In the genomic region with DNA sequence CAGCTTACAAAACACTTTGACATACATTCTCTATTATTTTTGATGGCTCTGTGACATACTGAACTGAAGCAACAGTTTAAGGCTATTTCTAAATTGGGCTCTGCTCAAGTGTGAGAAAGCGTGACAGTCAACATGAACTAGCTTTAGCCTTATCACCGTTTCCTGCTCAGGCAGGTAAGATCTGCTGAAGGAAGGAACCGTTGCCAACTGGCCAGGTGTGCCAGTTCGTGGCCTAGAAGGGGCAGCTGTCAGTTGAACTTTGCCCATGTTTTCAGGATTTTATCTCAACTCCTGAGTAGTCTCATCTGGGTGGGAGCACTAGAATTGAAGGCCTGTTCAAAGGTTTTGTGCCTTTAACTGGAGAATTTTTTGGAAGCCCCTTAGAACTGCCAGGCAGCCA, we compare ENCODE assay signal across 10 cellular contexts.
DNase-seq lines count a peak whose midpoint lies in the region; ATAC-seq and TF ChIP-seq lines count a peak whose summit lies in the region.
"Had no signal": no experiment of that assay in that cellular context is flagged by ENCODE, and none has a peak within 500 bp of the region (broad histone marks: within the 10 kb centered on the region; RNA-seq: fewer than 3 reads in every experiment).

No MANE protein-coding gene starts in this region.

- H3K4me1 Mint-ChIP-seq in stimulated activated naive CD8-positive, alpha-beta T cell treated with anti-CD3 and anti-CD28 coated beads, Interleukin-15, Interleukin-2, amounts not matched to agents 100 ng/mL and 50 ng/mL, for 24 hours (ENCODE audit: low read depth), result peaks cover 95% of the 10 kb centered on the region
- peaks cover 86% of the 10 kb centered on the region for H3K4me1 Mint-ChIP-seq in stimulated activated naive CD8-positive, alpha-beta T cell treated with anti-CD3 and anti-CD28 coated beads, Interleukin-15, amount 100 ng/mL, for 72 hours

- TF ChIP-seq CTCF in OCI-LY7 (conservative IDR thresholded peaks at IDR 0.05; ENCODE audit: low read length), result no peak

- H3K36me3 Mint-ChIP-seq in stimulated activated naive CD8-positive, alpha-beta T cell treated with anti-CD3 and anti-CD28 coated beads, Interleukin-15, Interleukin-2, amounts not matched to agents 100 ng/mL and 50 ng/mL, for 24 hours (ENCODE audit: low read depth), result peaks cover 10% of the 10 kb centered on the region

- intact Hi-C loops in OCI-LY7 (cut with micrococcal nuclease; ENCODE audit: unreplicated experiment), result loop anchor here (1.0 to 5.0 kb wide), 3 partner anchors 24 to 147 kb away; no protein-coding TSS in a partner anchor
- intact Hi-C loops in left colon (cut with DNase I, micrococcal nuclease), result no loop called here

- no peak overlapping the region for H3K4me3 Mint-ChIP-seq in stimulated activated naive CD8-positive, alpha-beta T cell treated with anti-CD3 and anti-CD28 coated beads, Interleukin-15, Interleukin-2, amounts not matched to agents 100 ng/mL and 50 ng/mL, for 24 hours
- H3K4me3 Mint-ChIP-seq in stimulated activated naive CD8-positive, alpha-beta T cell treated with anti-CD3 and anti-CD28 coated beads, Interleukin-15, amount 100 ng/mL, for 72 hours, result peak overlapping the region in 1 of 2 donors; percentile 0
- H3K4me3 Mint-ChIP-seq: activated CD8-positive, alpha-beta memory T cell treated with anti-CD3 and anti-CD28 coated beads, Interleukin-2, amount 10 ng/mL, durations not matched to agents 7 days and 5 days had no signal

- H3K27ac ChIP-seq in OCI-LY7 (ENCODE audit: low read depth, low read length, poor library complexity, severe bottlenecking) (peak overlapping the region; percentile 91), SJCRH30 (no peak overlapping the region)

- DNase-seq in stimulated activated naive CD8-positive, alpha-beta T cell treated with anti-CD3 and anti-CD28 coated beads, Interleukin-15, amount 100 ng/mL, for 72 hours, result no peak
- DNase-seq in OCI-LY7 (ENCODE audit: low spot score), result peak; percentile 90
- DNase-seq in left colon, result peak; percentile 80 to 88
- DNase-seq in SJCRH30, result no peak
- DNase-seq in NCI-H1436 (lab: John Stamatoyannopoulos, UW), result no peak
- DNase-seq: activated CD8-positive, alpha-beta memory T cell treated with anti-CD3 and anti-CD28 coated beads, Interleukin-2, amount 10 ng/mL, durations not matched to agents 7 days and 5 days had no signal

- H3K79me2 ChIP-seq in OCI-LY7 (ENCODE audit: insufficient read depth, low read depth, low read length), result peaks cover 31% of the 10 kb centered on the region; the same call in 1 of the 2 replicates

- H3K27ac Mint-ChIP-seq in stimulated activated naive CD8-positive, alpha-beta T cell treated with anti-CD3 and anti-CD28 coated beads, Interleukin-15, Interleukin-2, amounts not matched to agents 100 ng/mL and 50 ng/mL, for 24 hours, result peak overlapping the region; percentile 74
- no peak overlapping the region for H3K27ac Mint-ChIP-seq in stimulated activated naive CD8-positive, alpha-beta T cell treated with anti-CD3 and anti-CD28 coated beads, Interleukin-15, amount 100 ng/mL, for 72 hours
- H3K27ac Mint-ChIP-seq: activated CD8-positive, alpha-beta memory T cell treated with anti-CD3 and anti-CD28 coated beads, Interleukin-2, amount 10 ng/mL, durations not matched to agents 7 days and 5 days had no signal

- no TSS peak for BruUV-seq in OCI-LY7 (replicated peaks; lab: Mats Ljungman, UMichigan)

- ATAC-seq in stimulated activated naive CD8-positive, alpha-beta T cell treated with anti-CD3 and anti-CD28 coated beads, Interleukin-15, amount 100 ng/mL, for 72 hours, result no peak
- ATAC-seq in left colon, result peak; percentile 77
- ATAC-seq in GM21786 (IDR thresholded peaks at IDR 0.05; ENCODE audit: unreplicated experiment), result no peak
- no peak for ATAC-seq in HG02973 (IDR thresholded peaks at IDR 0.05; ENCODE audit: unreplicated experiment)
- ATAC-seq: activated CD8-positive, alpha-beta memory T cell treated with anti-CD3 and anti-CD28 coated beads, Interleukin-2, amount 10 ng/mL, durations not matched to agents 7 days and 5 days had no signal

- H3K27me3 Mint-ChIP-seq in stimulated activated naive CD8-positive, alpha-beta T cell treated with anti-CD3 and anti-CD28 coated beads, Interleukin-15, Interleukin-2, amounts not matched to agents 100 ng/mL and 50 ng/mL, for 24 hours, result no peaks in the 10 kb centered on the region
- H3K27me3 Mint-ChIP-seq in stimulated activated naive CD8-positive, alpha-beta T cell treated with anti-CD3 and anti-CD28 coated beads, Interleukin-15, amount 100 ng/mL, for 72 hours, result no peaks in the 10 kb centered on the region
- H3K27me3 Mint-ChIP-seq: activated CD8-positive, alpha-beta memory T cell treated with anti-CD3 and anti-CD28 coated beads, Interleukin-2, amount 10 ng/mL, durations not matched to agents 7 days and 5 days had no signal

- H3K9me3 ChIP-seq in OCI-LY7 (ENCODE audit: low read length), result no peaks in the 10 kb centered on the region
- no peaks in the 10 kb centered on the region for H3K9me3 ChIP-seq in SJCRH30 (replicated peaks)

- H3K9me2 ChIP-seq in OCI-LY7 (ENCODE audit: insufficient read depth, low read length), result no peaks in the 10 kb centered on the region

- H4K20me1 ChIP-seq in OCI-LY7 (ENCODE audit: insufficient read depth, low read length), result no peaks in the 10 kb centered on the region

- H3K27me3 ChIP-seq in SJCRH30, result no peaks in the 10 kb centered on the region

- H3K4me1 ChIP-seq in OCI-LY7 (ENCODE audit: insufficient read depth, low read length, poor library complexity, severe bottlenecking) (peaks cover 100% of the 10 kb centered on the region), SJCRH30 (no peaks in the 10 kb centered on the region)

- H3K9me3 Mint-ChIP-seq in stimulated activated naive CD8-positive, alpha-beta T cell treated with anti-CD3 and anti-CD28 coated beads, Interleukin-15, Interleukin-2, amounts not matched to agents 100 ng/mL and 50 ng/mL, for 24 hours, result no peaks in the 10 kb centered on the region
- peaks cover 0 to 5% of the 10 kb centered on the region in 2 donors for H3K9me3 Mint-ChIP-seq in stimulated activated naive CD8-positive, alpha-beta T cell treated with anti-CD3 and anti-CD28 coated beads, Interleukin-15, amount 100 ng/mL, for 72 hours

- peak overlapping the region; percentile 78 for H3K4me2 ChIP-seq in OCI-LY7 (ENCODE audit: low read length)

- peaks cover 6% of the 10 kb centered on the region; the same call in 1 of the 2 replicates for H3K36me3 ChIP-seq in OCI-LY7 (ENCODE audit: insufficient read depth, low read length)
- no peaks in the 10 kb centered on the region for H3K36me3 ChIP-seq in SJCRH30

- no peak overlapping the region for H2AFZ ChIP-seq in OCI-LY7 (ENCODE audit: low read length)

- POLR2A ChIA-PET in OCI-LY7 (lab: Charles Lee), result interaction anchor here (0.6 to 9.8 kb wide), 6 partner anchors 20 to 256 kb away, joined by 3 to 201 read pairs (median 16); a partner anchor contains a TSS

- peak overlapping the region; percentile 62 for H3K4me3 ChIP-seq in OCI-LY7 (ENCODE audit: low read depth, low read length, poor library complexity, severe bottlenecking)
- no peak overlapping the region for H3K4me3 ChIP-seq in SJCRH30
- H3K4me3 ChIP-seq: coronary artery had no signal

- CTCF ChIA-PET in OCI-LY7 (lab: Charles Lee; ENCODE audit: unreplicated experiment), result interaction anchor here (0.6 kb wide), 1 partner anchor 590 kb away, joined by 3 read pairs; no protein-coding TSS in a partner anchor

Comparison
In these comparisons a context has a peak if more than half of its experiments do, and no peak if none do; other contexts are left out.
1. DNase-seq: peak in OCI-LY7 (single experiment) and left colon (2 of 2); none in stimulated activated naive CD8-positive, alpha-beta T cell treated with anti-CD3 and anti-CD28 coated beads, Interleukin-15, amount 100 ng/mL, for 72 hours (0 of 2), SJCRH30 (0 of 2) and NCI-H1436 (single experiment).